Comparison of ENCODE assay signal across 22 cellular contexts in genomic region chr16:14418795-14419225, GRCh38.
DNase-seq lines count a peak whose midpoint lies in the region; ATAC-seq and TF ChIP-seq lines count a peak whose summit lies in the region.
"Had no signal": no experiment of that assay in that cellular context is flagged by ENCODE, and none has a peak within 500 bp of the region (broad histone marks: within the 10 kb centered on the region; RNA-seq: fewer than 3 reads in every experiment).

No MANE protein-coding gene starts in this region.

- TF ChIP-seq EP300 in gastroesophageal sphincter (IDR thresholded peaks at IDR 0.05) = no peak
- TF ChIP-seq EP300 in transverse colon (IDR thresholded peaks at IDR 0.05; ENCODE audit: low read depth) = peak; percentile 88

- peaks cover 10% of the 10 kb centered on the region for H3K9me3 Mint-ChIP-seq in Caco-2 (ENCODE audit: unreplicated experiment)
- H3K9me3 Mint-ChIP-seq: activated CD4-positive, alpha-beta T cell treated with anti-CD3 and anti-CD28 coated beads, Interleukin-2, amount 10 ng/mL, durations not matched to agents 24 days and 14 days; T-cell had no signal

- H3K27me3 Mint-ChIP-seq in Caco-2 (ENCODE audit: insufficient read depth, unreplicated experiment) = no peaks in the 10 kb centered on the region
- H3K27me3 Mint-ChIP-seq: activated CD4-positive, alpha-beta T cell treated with anti-CD3 and anti-CD28 coated beads, Interleukin-2, amount 10 ng/mL, durations not matched to agents 24 days and 14 days; CD4-positive, alpha-beta memory T cell; T-cell had no signal

- H3K4me3 ChIP-seq in gastroesophageal sphincter (no peak overlapping the region), prostate gland (peak overlapping the region in 1 of 2 donors; percentile 2), transverse colon (no peak overlapping the region), breast epithelium (peak overlapping the region in 1 of 3 donors; percentile 7), Caco-2 (ENCODE audit: low read depth, low read length) (no peak overlapping the region)
- H3K4me3 ChIP-seq: cardiac muscle cell, GM12878 had no signal

- CTCF ChIA-PET in Caco-2 (lab: Charles Lee) = no interaction called here

- no peaks in the 10 kb centered on the region for H3K9me3 ChIP-seq in gastroesophageal sphincter
- H3K9me3 ChIP-seq in prostate gland = no peaks in the 10 kb centered on the region
- H3K9me3 ChIP-seq in transverse colon = no peaks in the 10 kb centered on the region
- no peaks in the 10 kb centered on the region for H3K9me3 ChIP-seq in breast epithelium
- H3K9me3 ChIP-seq in Caco-2 = no peaks in the 10 kb centered on the region

- H3K4me1 ChIP-seq in gastroesophageal sphincter (peaks cover 0 to 10% (median 0%) of the 10 kb centered on the region in 3 donors), prostate gland (replicated peaks) (peaks cover 6% of the 10 kb centered on the region), transverse colon (no peaks in the 10 kb centered on the region), breast epithelium (no peaks in the 10 kb centered on the region), Caco-2 (no peaks in the 10 kb centered on the region)

- intact Hi-C loops in prostate gland (cut with DNase I) = no loop called here
- intact Hi-C loops in transverse colon (cut with DNase I; ENCODE audit: low total_unique reads) = no loop called here
- intact Hi-C loops in breast epithelium (cut with DNase I; ENCODE audit: low total_unique reads) = no loop called here
- intact Hi-C loops in Caco-2 (cut with micrococcal nuclease; ENCODE audit: unreplicated experiment) = no loop called here

- peak; percentile 71 for DNase-seq in prostate gland (ENCODE audit: low spot score)
- DNase-seq in transverse colon = no peak
- no peak for DNase-seq in erythroblast (lab: John Stamatoyannopoulos, UW)
- no peak for DNase-seq in breast epithelium (ENCODE audit: low spot score in 2 of 2)
- DNase-seq in Caco-2 = no peak
- no peak for DNase-seq in amygdala (lab: John Stamatoyannopoulos, UW)
- DNase-seq: activated CD4-positive, alpha-beta T cell treated with anti-CD3 and anti-CD28 coated beads, Interleukin-2, amount 10 ng/mL, durations not matched to agents 24 days and 14 days; CD4-positive, alpha-beta memory T cell; Kasumi-1; NCI-H1048; NCI-H2029; NCI-H345; NCI-H82; OCI-M1; stimulated activated CD4-positive, alpha-beta T cell treated with anti-CD3 and anti-CD28 coated beads, Interleukin-4, amount 100 ng/mL, for 4 hours; T-cell had no signal

- TF ChIP-seq POLR2A in gastroesophageal sphincter (IDR thresholded peaks at IDR 0.05) (no peak), prostate gland (IDR thresholded peaks at IDR 0.05) (no peak), transverse colon (IDR thresholded peaks at IDR 0.05) (no peak), erythroblast (IDR thresholded peaks at IDR 0.05; ENCODE audit: low read length) (no peak), breast epithelium (IDR thresholded peaks at IDR 0.05) (no peak)

- peaks cover 5% of the 10 kb centered on the region for H3K4me1 Mint-ChIP-seq in Caco-2 (ENCODE audit: low read depth, unreplicated experiment)
- H3K4me1 Mint-ChIP-seq: activated CD4-positive, alpha-beta T cell treated with anti-CD3 and anti-CD28 coated beads, Interleukin-2, amount 10 ng/mL, durations not matched to agents 24 days and 14 days; CD4-positive, alpha-beta memory T cell; T-cell had no signal

- H3K27ac Mint-ChIP-seq in Caco-2 (ENCODE audit: unreplicated experiment) = no peak overlapping the region
- H3K27ac Mint-ChIP-seq: activated CD4-positive, alpha-beta T cell treated with anti-CD3 and anti-CD28 coated beads, Interleukin-2, amount 10 ng/mL, durations not matched to agents 24 days and 14 days; mesothelial cell of epicardium; T-cell had no signal

- ATAC-seq in gastroesophageal sphincter = peak; percentile 63
- ATAC-seq: GM12878, T-cell had no signal

- no peak overlapping the region for H3K4me3 Mint-ChIP-seq in Caco-2 (ENCODE audit: unreplicated experiment)
- H3K4me3 Mint-ChIP-seq: activated CD4-positive, alpha-beta T cell treated with anti-CD3 and anti-CD28 coated beads, Interleukin-2, amount 10 ng/mL, durations not matched to agents 24 days and 14 days; CD4-positive, alpha-beta memory T cell; mesothelial cell of epicardium; nephron; T-cell had no signal

- TF ChIP-seq CTCF in VCaP (conservative IDR thresholded peaks at IDR 0.05) = no peak
- no peak for TF ChIP-seq CTCF in gastroesophageal sphincter (IDR thresholded peaks at IDR 0.05)
- no peak for TF ChIP-seq CTCF in prostate gland (IDR thresholded peaks at IDR 0.05)
- TF ChIP-seq CTCF in transverse colon (IDR thresholded peaks at IDR 0.05) = no peak
- no peak for TF ChIP-seq CTCF in breast epithelium (IDR thresholded peaks at IDR 0.05)
- TF ChIP-seq CTCF in Caco-2 (IDR thresholded peaks at IDR 0.05; ENCODE audit: insufficient read depth in 1 of 2, low read depth in 1 of 2, low read length in 1 of 2, severe bottlenecking in 1 of 2, unreplicated experiment in 1 of 2) = no peak

- H3K27ac ChIP-seq in VCaP = peak overlapping the region; percentile 38; the same call in 1 of the 2 replicates
- H3K27ac ChIP-seq in gastroesophageal sphincter = peak overlapping the region in 2 of 4 donors; percentile 35 to 37
- peak overlapping the region; percentile 74 to 76 for H3K27ac ChIP-seq in prostate gland
- peak overlapping the region in 3 of 4 donors; percentile 7 to 66 (median 60) for H3K27ac ChIP-seq in transverse colon
- H3K27ac ChIP-seq in breast epithelium = no peak overlapping the region
- H3K27ac ChIP-seq: cardiac muscle cell had no signal

- in situ Hi-C loops in transverse colon (cut with MboI; ENCODE audit: low pct_ligation_motif_present in 1 of 4, low pct_unique_long_range_greater_than_20kb in 1 of 4, low sequenced_read_pairs in 3 of 4) = no loop called here

- 44 to 55% methylated on average over 4 to 6 of the region's 6 CpGs for WGBS in gastroesophageal sphincter (ENCODE audit: low coverage in 1 of 2), 2 donors
- 25% methylated on average over 6 of the region's 6 CpGs for WGBS in prostate gland
- 67 to 74% methylated on average over 1 to 6 of the region's 6 CpGs for WGBS in transverse colon (ENCODE audit: low coverage in 1 of 2), 2 donors

- H3K27me3 ChIP-seq in gastroesophageal sphincter (no peaks in the 10 kb centered on the region), prostate gland (replicated peaks; ENCODE audit: insufficient read depth) (no peaks in the 10 kb centered on the region), transverse colon (no peaks in the 10 kb centered on the region), breast epithelium (no peaks in the 10 kb centered on the region), Caco-2 (replicated peaks; ENCODE audit: control insufficient read depth, insufficient read depth, low read length) (no peaks in the 10 kb centered on the region)
- H3K27me3 ChIP-seq: cardiac muscle cell had no signal

- BruUV-seq in Caco-2 (replicated peaks; lab: Mats Ljungman, UMichigan) = no TSS peak

- H3K36me3 ChIP-seq in gastroesophageal sphincter = no peaks in the 10 kb centered on the region
- H3K36me3 ChIP-seq in prostate gland = no peaks in the 10 kb centered on the region
- no peaks in the 10 kb centered on the region for H3K36me3 ChIP-seq in transverse colon
- H3K36me3 ChIP-seq in breast epithelium = no peaks in the 10 kb centered on the region
- H3K36me3 ChIP-seq in Caco-2 (ENCODE audit: control insufficient read depth, insufficient read depth, low read length) = no peaks in the 10 kb centered on the region
- H3K36me3 ChIP-seq: cardiac muscle cell had no signal

- POLR2A ChIA-PET in Caco-2 (lab: Charles Lee) = no interaction called here

- no peaks in the 10 kb centered on the region for H3K36me3 Mint-ChIP-seq in Caco-2 (ENCODE audit: insufficient read depth, unreplicated experiment)

Comparison
In these comparisons a context has a peak if more than half of its experiments do, and no peak if none do; other contexts are left out.
1. H3K27ac ChIP-seq: peak in VCaP (single experiment), prostate gland (2 of 2) and transverse colon (3 of 4); none in breast epithelium (0 of 2).